Comparison of ENCODE assay signal across 16 cellular contexts in the genomic region with DNA sequence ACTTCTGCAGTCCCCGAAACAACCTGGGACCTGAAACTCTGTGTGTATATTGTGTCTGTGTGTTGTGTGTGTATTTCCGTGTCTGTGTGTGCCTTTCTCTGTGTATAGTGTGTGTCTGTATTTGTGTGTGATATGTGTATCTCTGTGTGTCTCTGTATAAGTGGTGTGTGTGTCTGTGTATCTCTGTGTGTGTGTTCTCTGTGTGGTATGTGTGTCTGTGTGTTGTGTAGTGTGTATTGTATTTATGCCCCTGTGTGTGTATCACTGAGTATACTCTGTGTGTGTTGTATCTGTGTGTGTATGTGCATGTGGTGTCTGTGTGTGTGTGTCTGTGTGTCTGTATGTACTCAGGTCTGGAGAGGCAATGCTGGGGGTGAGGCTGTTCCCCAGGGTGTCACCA. TPM values are rescaled to one million over a fixed set of nuclear protein-coding genes. Genes with fewer than 3 reads are reported as not detected.
DNase-seq lines count a peak whose midpoint lies in the region; ATAC-seq and TF ChIP-seq lines count a peak whose summit lies in the region.
"Had no signal": no experiment of that assay in that cellular context is flagged by ENCODE, and none has a peak within 500 bp of the region (broad histone marks: within the 10 kb centered on the region; RNA-seq: fewer than 3 reads in every experiment).

No MANE protein-coding gene starts in this region.

- peaks cover 82% of the 10 kb centered on the region for H3K36me3 Mint-ChIP-seq in T-helper 2 cell treated with Interferon-gamma antibody and Interleukin-4, amounts not matched to agents 5 μg/mL and 100 μg/mL, for 36 hours (ENCODE audit: low read depth)
- H3K36me3 Mint-ChIP-seq in CD8-positive, alpha-beta T cell = peaks cover 88% of the 10 kb centered on the region
- peaks cover 65% of the 10 kb centered on the region for H3K36me3 Mint-ChIP-seq in activated T-helper 1 cell treated with anti-CD3 and anti-CD28 coated beads, Interleukin-12 subunit alpha, Interleukin-12 subunit beta, Interleukin-2, Interleukin-4 antibody, amounts not matched to agents 30 ng/mL and 10 ng/mL and 1 ng/mL, durations not matched to agents 14 hours and 24 hours and 36 hours (ENCODE audit: low read depth)
- H3K36me3 Mint-ChIP-seq in naive B cell = peaks cover 18 to 32% of the 10 kb centered on the region in 2 donors

- H3K27ac Mint-ChIP-seq in T-helper 2 cell treated with Interferon-gamma antibody and Interleukin-4, amounts not matched to agents 5 μg/mL and 100 μg/mL, for 36 hours = peak overlapping the region; percentile 24
- peak overlapping the region; percentile 33 for H3K27ac Mint-ChIP-seq in CD8-positive, alpha-beta T cell
- peak overlapping the region; percentile 27 for H3K27ac Mint-ChIP-seq in activated T-helper 1 cell treated with anti-CD3 and anti-CD28 coated beads, Interleukin-12 subunit alpha, Interleukin-12 subunit beta, Interleukin-2, Interleukin-4 antibody, amounts not matched to agents 30 ng/mL and 10 ng/mL and 1 ng/mL, durations not matched to agents 14 hours and 24 hours and 36 hours
- peak overlapping the region; percentile 0 to 92 (median 69) for H3K27ac Mint-ChIP-seq in naive B cell

- POLR2A ChIA-PET in CD8-positive, alpha-beta T cell (lab: Charles Lee) = no interaction called here

- TF ChIP-seq POLR2A in vagina (IDR thresholded peaks at IDR 0.05) = no peak
- no peak for TF ChIP-seq POLR2A in tibial nerve (IDR thresholded peaks at IDR 0.05)

- no peak overlapping the region for H3K27ac ChIP-seq in CD8-positive, alpha-beta T cell (ENCODE audit: low read depth, low read length)
- no peak overlapping the region for H3K27ac ChIP-seq in vagina
- no peak overlapping the region for H3K27ac ChIP-seq in tibial nerve
- H3K27ac ChIP-seq: BLaER1, left lung, testis had no signal

- CTCF ChIA-PET in CD8-positive, alpha-beta T cell (lab: Charles Lee) = interaction anchor here (1.4 kb wide), 1 partner anchor 11 kb away, joined by 5 read pairs; a partner anchor contains a TSS

- H3K4me1 Mint-ChIP-seq in T-helper 2 cell treated with Interferon-gamma antibody and Interleukin-4, amounts not matched to agents 5 μg/mL and 100 μg/mL, for 36 hours (ENCODE audit: low read depth) = peaks cover 52% of the 10 kb centered on the region
- peaks cover 66% of the 10 kb centered on the region for H3K4me1 Mint-ChIP-seq in CD8-positive, alpha-beta T cell (ENCODE audit: low read depth)
- peaks cover 63% of the 10 kb centered on the region for H3K4me1 Mint-ChIP-seq in activated T-helper 1 cell treated with anti-CD3 and anti-CD28 coated beads, Interleukin-12 subunit alpha, Interleukin-12 subunit beta, Interleukin-2, Interleukin-4 antibody, amounts not matched to agents 30 ng/mL and 10 ng/mL and 1 ng/mL, durations not matched to agents 14 hours and 24 hours and 36 hours (ENCODE audit: low read depth)
- peaks cover 10 to 36% (median 25%) of the 10 kb centered on the region in 3 donors for H3K4me1 Mint-ChIP-seq in naive B cell

- no peaks in the 10 kb centered on the region for H3K27me3 Mint-ChIP-seq in T-helper 2 cell treated with Interferon-gamma antibody and Interleukin-4, amounts not matched to agents 5 μg/mL and 100 μg/mL, for 36 hours (ENCODE audit: low read depth)
- no peaks in the 10 kb centered on the region for H3K27me3 Mint-ChIP-seq in CD8-positive, alpha-beta T cell (ENCODE audit: low read depth)
- no peaks in the 10 kb centered on the region for H3K27me3 Mint-ChIP-seq in activated T-helper 1 cell treated with anti-CD3 and anti-CD28 coated beads, Interleukin-12 subunit alpha, Interleukin-12 subunit beta, Interleukin-2, Interleukin-4 antibody, amounts not matched to agents 30 ng/mL and 10 ng/mL and 1 ng/mL, durations not matched to agents 14 hours and 24 hours and 36 hours (ENCODE audit: insufficient read depth)
- no peaks in the 10 kb centered on the region for H3K27me3 Mint-ChIP-seq in naive B cell

- no peaks in the 10 kb centered on the region for H3K9me3 Mint-ChIP-seq in T-helper 2 cell treated with Interferon-gamma antibody and Interleukin-4, amounts not matched to agents 5 μg/mL and 100 μg/mL, for 36 hours
- no peaks in the 10 kb centered on the region for H3K9me3 Mint-ChIP-seq in CD8-positive, alpha-beta T cell
- no peaks in the 10 kb centered on the region for H3K9me3 Mint-ChIP-seq in activated T-helper 1 cell treated with anti-CD3 and anti-CD28 coated beads, Interleukin-12 subunit alpha, Interleukin-12 subunit beta, Interleukin-2, Interleukin-4 antibody, amounts not matched to agents 30 ng/mL and 10 ng/mL and 1 ng/mL, durations not matched to agents 14 hours and 24 hours and 36 hours
- no peaks in the 10 kb centered on the region for H3K9me3 Mint-ChIP-seq in naive B cell

- no peak overlapping the region for H3K4me3 Mint-ChIP-seq in T-helper 2 cell treated with Interferon-gamma antibody and Interleukin-4, amounts not matched to agents 5 μg/mL and 100 μg/mL, for 36 hours
- no peak overlapping the region for H3K4me3 Mint-ChIP-seq in CD8-positive, alpha-beta T cell
- H3K4me3 Mint-ChIP-seq in activated T-helper 1 cell treated with anti-CD3 and anti-CD28 coated beads, Interleukin-12 subunit alpha, Interleukin-12 subunit beta, Interleukin-2, Interleukin-4 antibody, amounts not matched to agents 30 ng/mL and 10 ng/mL and 1 ng/mL, durations not matched to agents 14 hours and 24 hours and 36 hours = no peak overlapping the region
- no peak overlapping the region for H3K4me3 Mint-ChIP-seq in naive B cell

- TF ChIP-seq CTCF in CD8-positive, alpha-beta T cell (IDR thresholded peaks at IDR 0.05) = no peak
- TF ChIP-seq CTCF in vagina (IDR thresholded peaks at IDR 0.05) = no peak
- TF ChIP-seq CTCF in tibial nerve (IDR thresholded peaks at IDR 0.05) = no peak

- H3K36me3 ChIP-seq in CD8-positive, alpha-beta T cell (ENCODE audit: insufficient read depth, low read length) = peaks cover 66% of the 10 kb centered on the region
- H3K36me3 ChIP-seq in vagina (peaks cover 0 to 52% of the 10 kb centered on the region in 2 donors), tibial nerve (peaks cover 0 to 64% (median 6%) of the 10 kb centered on the region in 3 donors)

- H3K27me3 ChIP-seq in CD8-positive, alpha-beta T cell (ENCODE audit: insufficient read depth, low read length) = no peaks in the 10 kb centered on the region
- no peaks in the 10 kb centered on the region for H3K27me3 ChIP-seq in vagina
- H3K27me3 ChIP-seq in tibial nerve = no peaks in the 10 kb centered on the region
- H3K27me3 ChIP-seq: BLaER1, left lung, testis had no signal

- ATAC-seq in CD8-positive, alpha-beta T cell = no peak
- no peak for ATAC-seq in naive B cell (ENCODE audit: low read depth in 2 of 2)
- ATAC-seq in GM21786 (IDR thresholded peaks at IDR 0.05; ENCODE audit: unreplicated experiment) = no peak
- ATAC-seq: left lung had no signal

- intact Hi-C loops in CD8-positive, alpha-beta T cell (cut with DNase I, micrococcal nuclease) = loop anchor here in 1 of 2 experiments (5.0 kb wide), 1 partner anchor 35 kb away; no protein-coding TSS in a partner anchor
- intact Hi-C loops in activated T-helper 1 cell treated with anti-CD3 and anti-CD28 coated beads, Interleukin-12 subunit alpha, Interleukin-12 subunit beta, Interleukin-2, Interleukin-4 antibody, amounts not matched to agents 30 ng/mL and 10 ng/mL and 1 ng/mL, durations not matched to agents 14 hours and 24 hours and 36 hours (cut with micrococcal nuclease) = no loop called here
- intact Hi-C loops in vagina (cut with DNase I) = no loop called here

- 86 to 100% methylated on average over 2 of the region's 2 CpGs for WGBS in tibial nerve, 2 donors

- no peaks in the 10 kb centered on the region for H3K9me3 ChIP-seq in CD8-positive, alpha-beta T cell (ENCODE audit: low read length)
- no peaks in the 10 kb centered on the region for H3K9me3 ChIP-seq in vagina
- H3K9me3 ChIP-seq in tibial nerve = no peaks in the 10 kb centered on the region
- H3K9me3 ChIP-seq: BLaER1, left lung, testis had no signal

- H3K4me3 ChIP-seq in CD8-positive, alpha-beta T cell (ENCODE audit: low read depth, low read length) = no peak overlapping the region
- no peak overlapping the region for H3K4me3 ChIP-seq in vagina
- H3K4me3 ChIP-seq in tibial nerve = no peak overlapping the region
- H3K4me3 ChIP-seq: BLaER1, left lung, testis had no signal

- H3K4me1 ChIP-seq in CD8-positive, alpha-beta T cell (ENCODE audit: insufficient read depth, low read length) = peaks cover 43% of the 10 kb centered on the region
- H3K4me1 ChIP-seq in vagina = no peaks in the 10 kb centered on the region
- no peaks in the 10 kb centered on the region for H3K4me1 ChIP-seq in tibial nerve
- H3K4me1 ChIP-seq: BLaER1, testis had no signal

- no peak for DNase-seq in T-helper 2 cell treated with Interferon-gamma antibody and Interleukin-4, amounts not matched to agents 5 μg/mL and 100 μg/mL, for 36 hours (ENCODE audit: low spot score)
- DNase-seq in T-helper 2 cell (no peak), naive B cell (no peak), vagina (ENCODE audit: extremely low spot score in 2 of 2) (no peak), tibial nerve (ENCODE audit: low spot score in 2 of 2) (no peak)
- DNase-seq in CD8-positive, alpha-beta T cell = no peak
- DNase-seq in activated T-helper 1 cell treated with anti-CD3 and anti-CD28 coated beads, Interleukin-12 subunit alpha, Interleukin-12 subunit beta, Interleukin-2, Interleukin-4 antibody, amounts not matched to agents 30 ng/mL and 10 ng/mL and 1 ng/mL, durations not matched to agents 14 hours and 24 hours and 36 hours (ENCODE audit: low spot score) = no peak
- DNase-seq: caudate nucleus; effector CD8-positive, alpha-beta T cell; Karpas-422; left lung; NCI-H1092 treated with DMSO at 0.1 percent for 48 hours; NCI-H510A treated with DMSO at 0.1 percent for 48 hours; testis had no signal

- no peak for TF ChIP-seq EP300 in tibial nerve (IDR thresholded peaks at IDR 0.05)

RNA-seq across cellular contexts. Expression of a gene that starts 11.6 kb away (rescaled TPM):
- total RNA-seq in CD8-positive, alpha-beta T cell = 100 to 1,000 TPM; 153 to 155 TPM
- 40.5 and 40.6 TPM in 2 replicates for total RNA-seq in activated T-helper 1 cell treated with anti-CD3 and anti-CD28 coated beads, Interleukin-12 subunit alpha, Interleukin-12 subunit beta, Interleukin-2, Interleukin-4 antibody, amounts not matched to agents 30 ng/mL and 10 ng/mL and 1 ng/mL, durations not matched to agents 14 hours and 24 hours and 36 hours
- polyA plus RNA-seq in naive B cell (ENCODE audit: low read depth in 6 of 6) = 10 to 100 TPM; 16.7 to 49.6 (median 31.2) TPM
- total RNA-seq in vagina (29.2 TPM), tibial nerve (10 to 100 TPM; 12.4 to 71.7 (median 15.6) TPM)
